Comparison of ENCODE assay signal across 1 cellular context in genomic region chr19:18310966-18311365, GRCh38.
TF ChIP-seq lines count a peak whose summit lies in the region.

No MANE protein-coding gene starts in this region.

TF ChIP-seq in HepG2, 621 proteins besides CTCF, POLR2A, EP300 and RAD21:
- TF ChIP-seq ZNF609 (CRISPR knock-in tag; IDR thresholded peaks at IDR 0.05; ENCODE audit: borderline replicate concordance), result no peak
- TF ChIP-seq, protein P1, sequence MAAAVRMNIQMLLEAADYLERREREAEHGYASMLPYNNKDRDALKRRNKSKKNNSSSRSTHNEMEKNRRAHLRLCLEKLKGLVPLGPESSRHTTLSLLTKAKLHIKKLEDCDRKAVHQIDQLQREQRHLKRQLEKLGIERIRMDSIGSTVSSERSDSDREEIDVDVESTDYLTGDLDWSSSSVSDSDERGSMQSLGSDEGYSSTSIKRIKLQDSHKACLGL (CRISPR knock-in tag; IDR thresholded peaks at IDR 0.05), result 0 out of 2 replicates have a peak, but pooled peaks have one; percentile 36
- 0 out of 2 replicates have a peak, but pooled peaks have one; percentile 36 for TF ChIP-seq RBFOX2 (IDR thresholded peaks at IDR 0.05; ENCODE audit: low read depth, low read length)
